ENCODE assay signal across 8 cellular contexts in genomic region chr3:196638922-196639516, GRCh38. TPM values are rescaled to one million over a fixed set of nuclear protein-coding genes. Genes with fewer than 3 reads are reported as not detected.
DNase-seq lines count a peak whose midpoint lies in the region; ATAC-seq and TF ChIP-seq lines count a peak whose summit lies in the region.

No MANE protein-coding gene starts in this region.

- CTCF ChIA-PET in activated naive CD4-positive, alpha-beta T cell treated with anti-CD3 and anti-CD28 coated beads, Interleukin-2, amount 10 ng/mL, durations not matched to agents 7 days and 5 days (lab: Charles Lee): interaction anchor here (1.3 to 3.9 kb wide), 4 partner anchors 7 to 110 kb away, joined by 3 to 17 read pairs (median 4); no protein-coding TSS in a partner anchor

- WGBS in esophagus, 2 donors: 22 to 24% methylated on average over 19 of the region's 19 CpGs

- peak overlapping the region; percentile 83 for H2AFZ ChIP-seq in parathyroid adenoma

- H3K27me3 ChIP-seq in esophagus (ENCODE audit: control insufficient read depth in 1 of 2, insufficient read depth in 2 of 2, low read length in 2 of 2) (no peaks in the 10 kb centered on the region), parathyroid adenoma (ENCODE audit: control insufficient read depth, insufficient read depth, low read length) (no peaks in the 10 kb centered on the region)

- H3K4me3 ChIP-seq in esophagus (ENCODE audit: low read depth in 1 of 2, low read length in 2 of 2) (peak overlapping the region; percentile 22 to 40), parathyroid adenoma (ENCODE audit: low read depth, low read length) (peak overlapping the region; percentile 43)

- H3K27ac Mint-ChIP-seq in activated naive CD4-positive, alpha-beta T cell treated with anti-CD3 and anti-CD28 coated beads, Interleukin-2, amount 10 ng/mL, durations not matched to agents 7 days and 5 days: peak overlapping the region; percentile 91

- no peaks in the 10 kb centered on the region for H3K9me3 Mint-ChIP-seq in activated naive CD4-positive, alpha-beta T cell treated with anti-CD3 and anti-CD28 coated beads, Interleukin-2, amount 10 ng/mL, durations not matched to agents 7 days and 5 days

- peaks cover 3 to 6% of the 10 kb centered on the region in 2 donors for H3K4me1 ChIP-seq in esophagus (ENCODE audit: control insufficient read depth in 2 of 2, insufficient read depth in 2 of 2, low read length in 1 of 2)
- H3K4me1 ChIP-seq in parathyroid adenoma: peaks cover 3% of the 10 kb centered on the region

- ATAC-seq in GM19328 (IDR thresholded peaks at IDR 0.05; ENCODE audit: unreplicated experiment): no peak

- H3K9me3 ChIP-seq in esophagus (ENCODE audit: control insufficient read depth in 2 of 2, insufficient read depth in 1 of 2, low read depth in 1 of 2, low read length in 1 of 2) (no peaks in the 10 kb centered on the region), parathyroid adenoma (ENCODE audit: control insufficient read depth, low read length) (no peaks in the 10 kb centered on the region)

- peaks cover 75% of the 10 kb centered on the region for H3K4me1 Mint-ChIP-seq in activated naive CD4-positive, alpha-beta T cell treated with anti-CD3 and anti-CD28 coated beads, Interleukin-2, amount 10 ng/mL, durations not matched to agents 7 days and 5 days

- H3K36me3 Mint-ChIP-seq in activated naive CD4-positive, alpha-beta T cell treated with anti-CD3 and anti-CD28 coated beads, Interleukin-2, amount 10 ng/mL, durations not matched to agents 7 days and 5 days: peaks cover 28% of the 10 kb centered on the region

- peak overlapping the region; percentile 84 for H3K4me3 Mint-ChIP-seq in activated naive CD4-positive, alpha-beta T cell treated with anti-CD3 and anti-CD28 coated beads, Interleukin-2, amount 10 ng/mL, durations not matched to agents 7 days and 5 days

- H3K36me3 ChIP-seq in esophagus (ENCODE audit: control insufficient read depth in 2 of 2, insufficient read depth in 2 of 2, low read length in 1 of 2): no peaks in the 10 kb centered on the region
- no peaks in the 10 kb centered on the region for H3K36me3 ChIP-seq in parathyroid adenoma (ENCODE audit: control insufficient read depth, insufficient read depth, low read length)

- peaks cover 12% of the 10 kb centered on the region for H3K27me3 Mint-ChIP-seq in activated naive CD4-positive, alpha-beta T cell treated with anti-CD3 and anti-CD28 coated beads, Interleukin-2, amount 10 ng/mL, durations not matched to agents 7 days and 5 days

- H3K4me2 ChIP-seq in parathyroid adenoma (ENCODE audit: low read length): peak overlapping the region; percentile 75

- H3K27ac ChIP-seq in esophagus (ENCODE audit: low read depth in 2 of 2, low read length in 1 of 2): peak overlapping the region; percentile 52
- no peak overlapping the region for H3K27ac ChIP-seq in parathyroid adenoma

- DNase-seq in activated naive CD4-positive, alpha-beta T cell treated with anti-CD3 and anti-CD28 coated beads, Interleukin-2, amount 10 ng/mL, durations not matched to agents 7 days and 5 days: no peak
- DNase-seq in activated naive CD4-positive, alpha-beta T cell treated with Interleukin-2 at 50 U/mL for 16 hours: no peak
- DNase-seq in OCI-M1 (lab: John Stamatoyannopoulos, UW): peak; percentile 72
- DNase-seq in mesenteric fat pad (ENCODE audit: low spot score): no peak
- no peak for DNase-seq in dermis blood vessel endothelial cell

- no peak for TF ChIP-seq CTCF in parathyroid adenoma (IDR thresholded peaks at IDR 0.05)

- no peak overlapping the region for H3K9ac ChIP-seq in parathyroid adenoma

- H3K79me2 ChIP-seq in parathyroid adenoma: no peaks in the 10 kb centered on the region

RNA-seq across cellular contexts. Expression of gene NRROS, which starts 0.5 kb away (rescaled TPM):
- polyA plus RNA-seq in esophagus: under 1 TPM; 0.77 to 0.92 TPM
- total RNA-seq in mesenteric fat pad (20.7 TPM), dermis blood vessel endothelial cell (13.4 and 16.8 TPM in 2 replicates)
